Comparison of ENCODE assay signal across 15 cellular contexts in genomic region chr6:44627879-44628271, GRCh38.
A peak's percentile ranks its signal among the peaks of the same experiment; 100 is the strongest.
DNase-seq lines count a peak whose midpoint lies in the region; TF ChIP-seq lines count a peak whose summit lies in the region.
"Had no signal": no experiment of that assay in that cellular context is flagged by ENCODE, and none has a peak within 500 bp of the region (broad histone marks: within the 10 kb centered on the region; RNA-seq: fewer than 3 reads in every experiment).

No MANE protein-coding gene starts in this region.

- H2BK12ac ChIP-seq in H9 (ENCODE audit: insufficient read length, low read depth, low read length) = no peak overlapping the region
- no peak overlapping the region for H2BK12ac ChIP-seq in trophoblast cell (ENCODE audit: low read length)

- H2BK120ac ChIP-seq in H9 (ENCODE audit: low read depth, low read length, poor library complexity, severe bottlenecking) (no peak overlapping the region), trophoblast cell (ENCODE audit: insufficient read depth, low read length, poor library complexity) (peak overlapping the region; percentile 11)

- no peak overlapping the region for H2BK5ac ChIP-seq in H9 (ENCODE audit: insufficient read length, low read length)
- no peak overlapping the region for H2BK5ac ChIP-seq in trophoblast cell (ENCODE audit: low read depth, low read length, poor library complexity)

- no peak overlapping the region for H3K9ac ChIP-seq in BLaER1 treated with 17β-estradiol and CSF1 and Interleukin-3, amounts not matched to agents 10 nM and 100 nM
- no peak overlapping the region for H3K9ac ChIP-seq in H9 (ENCODE audit: extremely low read depth, insufficient read length, low read length)
- H3K9ac ChIP-seq in trophoblast cell (ENCODE audit: low read length) = no peak overlapping the region

- H3K18ac ChIP-seq in H9 (ENCODE audit: insufficient read length, low read depth, low read length) (no peak overlapping the region), trophoblast cell (ENCODE audit: low read length) (no peak overlapping the region)

- H3K23ac ChIP-seq in H9 (ENCODE audit: insufficient read length, low read depth, low read length) (no peak overlapping the region), trophoblast cell (ENCODE audit: low read length) (no peak overlapping the region)

- no peaks in the 10 kb centered on the region for H3K36me3 ChIP-seq in BLaER1 treated with 17β-estradiol and CSF1 and Interleukin-3, amounts not matched to agents 10 nM and 100 nM
- H3K36me3 ChIP-seq in trophoblast cell (ENCODE audit: control insufficient read depth in 1 of 2, insufficient read depth in 2 of 2, low read length in 2 of 2) = no peaks in the 10 kb centered on the region
- H3K36me3 ChIP-seq: HAP-1 had no signal

- no peak overlapping the region for H3K4ac ChIP-seq in H9 (ENCODE audit: low read depth, low read length)
- no peak overlapping the region for H3K4ac ChIP-seq in trophoblast cell (ENCODE audit: low read depth, low read length)

- no peaks in the 10 kb centered on the region for H3K36me3 Mint-ChIP-seq in H9 (ENCODE audit: insufficient read depth in 1 of 3, low read depth in 3 of 3)
- H3K36me3 Mint-ChIP-seq in dendritic cell treated with granulocyte-macrophage colony-stimulating factor and Interleukin-4, amounts not matched to agents 40 ng/mL and 50 ng/mL, for 4 days (ENCODE audit: low read depth) = no peaks in the 10 kb centered on the region
- H3K36me3 Mint-ChIP-seq: CD8-positive, alpha-beta memory T cell had no signal

- H4K91ac ChIP-seq in H9 (ENCODE audit: insufficient read length, low read depth, low read length) = no peak overlapping the region
- H4K91ac ChIP-seq in trophoblast cell (ENCODE audit: low read depth, low read length) = peak overlapping the region; percentile 48

- H4K20me1 ChIP-seq in BLaER1 treated with 17β-estradiol and CSF1 and Interleukin-3, amounts not matched to agents 10 nM and 100 nM = no peaks in the 10 kb centered on the region; a peak in 2 of 22 replicates
- H4K20me1 ChIP-seq in H9 (ENCODE audit: control insufficient read depth, insufficient read depth, insufficient read length) = no peaks in the 10 kb centered on the region

- H3K9me3 Mint-ChIP-seq in H9 = peaks cover 0 to 3% of the 10 kb centered on the region in 2 experiments; a peak in 1 of 5 replicates
- no peaks in the 10 kb centered on the region for H3K9me3 Mint-ChIP-seq in dendritic cell treated with granulocyte-macrophage colony-stimulating factor and Interleukin-4, amounts not matched to agents 40 ng/mL and 50 ng/mL, for 4 days
- H3K9me3 Mint-ChIP-seq: CD8-positive, alpha-beta memory T cell had no signal

- H3K9me3 ChIP-seq in BLaER1 treated with 17β-estradiol and CSF1 and Interleukin-3, amounts not matched to agents 10 nM and 100 nM (replicated peaks in 1 of 11) = no peaks in the 10 kb centered on the region
- H3K9me3 ChIP-seq in H9 (ENCODE audit: control insufficient read depth, low read depth, low read length) (no peaks in the 10 kb centered on the region), trophoblast cell (ENCODE audit: insufficient read depth, low read depth, low read length) (peaks cover 7% of the 10 kb centered on the region)
- H3K9me3 ChIP-seq: Caco-2, HAP-1 had no signal

- H3K27me3 Mint-ChIP-seq in H9 (ENCODE audit: low read depth) = peaks cover 9% of the 10 kb centered on the region
- H3K27me3 Mint-ChIP-seq in dendritic cell treated with granulocyte-macrophage colony-stimulating factor and Interleukin-4, amounts not matched to agents 40 ng/mL and 50 ng/mL, for 4 days = no peaks in the 10 kb centered on the region

- no CpG with 5 or more reads among the region's 7 CpGs for WGBS in H9 (ENCODE audit: extremely low coverage, insufficient read length, low lambda C conversion rate)
- WGBS in trophoblast cell (ENCODE audit: extremely low coverage, insufficient coverage, insufficient read length) = no CpG with 5 or more reads among the region's 7 CpGs

- no peaks in the 10 kb centered on the region for H3K23me2 ChIP-seq in H9 (ENCODE audit: insufficient read length, low read depth, low read length, poor library complexity, severe bottlenecking)

- H3T11ph ChIP-seq in H9 (ENCODE audit: low read length) = no peak overlapping the region

- no peak overlapping the region for H2BK15ac ChIP-seq in H9 (ENCODE audit: low read depth, low read length)

- H3K56ac ChIP-seq in H9 (ENCODE audit: insufficient read length, low read depth, low read length) = no peak overlapping the region

- peak overlapping the region in 3 of 11 experiments; percentile 22 to 42 (median 41); a peak in 3 of 22 replicates for H3K27ac ChIP-seq in BLaER1 treated with 17β-estradiol and CSF1 and Interleukin-3, amounts not matched to agents 10 nM and 100 nM
- H3K27ac ChIP-seq in H9 (ENCODE audit: insufficient read length, low read depth, low read length) (no peak overlapping the region), trophoblast cell (ENCODE audit: low read depth, low read length) (peak overlapping the region; percentile 18)
- H3K27ac ChIP-seq: C4-2B had no signal

- peaks cover 38 to 75% (median 68%) of the 10 kb centered on the region in 10 experiments for H3K4me1 ChIP-seq in BLaER1 treated with 17β-estradiol and CSF1 and Interleukin-3, amounts not matched to agents 10 nM and 100 nM
- H3K4me1 ChIP-seq in H9 (ENCODE audit: insufficient read depth, low read length) (peaks cover 24% of the 10 kb centered on the region; the same call in 1 of the 2 replicates), trophoblast cell (ENCODE audit: control insufficient read depth in 1 of 2, insufficient read depth in 2 of 2, low read length in 2 of 2) (peaks cover 33 to 39% of the 10 kb centered on the region in 2 experiments)
- H3K4me1 ChIP-seq: Caco-2, HAP-1 had no signal

- H3K4me3 Mint-ChIP-seq in H9 = no peak overlapping the region
- H3K4me3 Mint-ChIP-seq in dendritic cell treated with granulocyte-macrophage colony-stimulating factor and Interleukin-4, amounts not matched to agents 40 ng/mL and 50 ng/mL, for 4 days = no peak overlapping the region
- H3K4me3 Mint-ChIP-seq: CD8-positive, alpha-beta memory T cell had no signal

- TF ChIP-seq CTCF in H9 (conservative IDR thresholded peaks at IDR 0.05) = 0 out of 3 replicates have a peak, but pooled peaks have one; percentile 3

- peaks cover 0 to 24% (median 0%) of the 10 kb centered on the region in 11 experiments; a peak in 6 of 22 replicates for H3K27me3 ChIP-seq in BLaER1 treated with 17β-estradiol and CSF1 and Interleukin-3, amounts not matched to agents 10 nM and 100 nM
- H3K27me3 ChIP-seq in H9 (ENCODE audit: insufficient read depth, low read length) (no peaks in the 10 kb centered on the region; the same call in 1 of the 2 replicates), trophoblast cell (ENCODE audit: insufficient read depth, low read length) (no peaks in the 10 kb centered on the region)

- H4K12ac ChIP-seq in trophoblast cell (ENCODE audit: low read depth, low read length) = no peak overlapping the region

- H3K4me1 Mint-ChIP-seq in H9 = peaks cover 60% of the 10 kb centered on the region in 2 experiments
- peaks cover 77% of the 10 kb centered on the region for H3K4me1 Mint-ChIP-seq in dendritic cell treated with granulocyte-macrophage colony-stimulating factor and Interleukin-4, amounts not matched to agents 40 ng/mL and 50 ng/mL, for 4 days (ENCODE audit: low read depth)

- no peak overlapping the region for H3K4me3 ChIP-seq in BLaER1 treated with 17β-estradiol and CSF1 and Interleukin-3, amounts not matched to agents 10 nM and 100 nM
- no peak overlapping the region for H3K4me3 ChIP-seq in trophoblast cell (ENCODE audit: low read depth, low read length)
- H3K4me3 ChIP-seq: HAP-1 had no signal

- H2BK20ac ChIP-seq in H9 (ENCODE audit: low read depth, low read length, poor library complexity, severe bottlenecking) = no peak overlapping the region

- H2AK5ac ChIP-seq in H9 (ENCODE audit: insufficient read length, low read length) = no peak overlapping the region
- H2AK5ac ChIP-seq in trophoblast cell (ENCODE audit: low read length) = no peak overlapping the region

- H3K4me2 ChIP-seq in BLaER1 treated with 17β-estradiol and CSF1 and Interleukin-3, amounts not matched to agents 10 nM and 100 nM = peak overlapping the region; percentile 65 to 87 (median 76)
- no peak overlapping the region for H3K4me2 ChIP-seq in H9 (ENCODE audit: insufficient read depth, insufficient read length, low read length)
- no peak overlapping the region for H3K4me2 ChIP-seq in trophoblast cell (ENCODE audit: low read length)

- H4K5ac ChIP-seq in H9 (ENCODE audit: insufficient read length, low read depth, low read length) = no peak overlapping the region

- no peak overlapping the region; a peak in 1 of 7 replicates for H3K27ac Mint-ChIP-seq in H9
- peak overlapping the region; percentile 82 for H3K27ac Mint-ChIP-seq in dendritic cell treated with granulocyte-macrophage colony-stimulating factor and Interleukin-4, amounts not matched to agents 40 ng/mL and 50 ng/mL, for 4 days
- H3K27ac Mint-ChIP-seq: CD8-positive, alpha-beta memory T cell had no signal

- H2AFZ ChIP-seq in H9 (ENCODE audit: low read length) (no peak overlapping the region), trophoblast cell (ENCODE audit: insufficient read depth, low read length, poor library complexity) (no peak overlapping the region)

- H3K79me2 ChIP-seq in H9 (ENCODE audit: insufficient read depth, low read length) (no peaks in the 10 kb centered on the region; the same call in 1 of the 2 replicates), trophoblast cell (ENCODE audit: control insufficient read depth, insufficient read depth, low read length, poor library complexity) (no peaks in the 10 kb centered on the region)

- intact Hi-C loops in dendritic cell treated with granulocyte-macrophage colony-stimulating factor and Interleukin-4, amounts not matched to agents 40 ng/mL and 50 ng/mL, for 4 days (cut with micrococcal nuclease) = no loop called here

- H3K14ac ChIP-seq in H9 (ENCODE audit: insufficient read depth, low read length) (no peak overlapping the region), trophoblast cell (ENCODE audit: low read length) (no peak overlapping the region)

- H4K8ac ChIP-seq in H9 (replicated peaks; ENCODE audit: insufficient read length, low read depth, low read length) = no peak overlapping the region
- no peak overlapping the region for H4K8ac ChIP-seq in trophoblast cell (ENCODE audit: low read depth, low read length)

- no peak for DNase-seq in H9
- DNase-seq in trophoblast cell = no peak
- DNase-seq in activated CD8-positive, alpha-beta memory T cell treated with anti-CD3 and anti-CD28 coated beads, Interleukin-2, amount 50 U/mL, for 48 hours = no peak
- no peak for DNase-seq in foreskin melanocyte
- DNase-seq in NCI-H2107 (lab: John Stamatoyannopoulos, UW) = no peak
- DNase-seq: ACHN; Caco-2; CD8-positive, alpha-beta memory T cell; DND-41; GDM1; GOT3 had no signal

- H3K79me1 ChIP-seq in H9 (ENCODE audit: insufficient read depth, low read depth, low read length, poor library complexity, severe bottlenecking) (no peaks in the 10 kb centered on the region), trophoblast cell (ENCODE audit: low read length) (peaks cover 22% of the 10 kb centered on the region)

Comparison
In these comparisons a context has a peak if more than half of its experiments do, and no peak if none do; other contexts are left out.
1. H3K4me2 ChIP-seq: peak in BLaER1 treated with 17β-estradiol and CSF1 and Interleukin-3, amounts not matched to agents 10 nM and 100 nM (11 of 11); none in H9 (single experiment) and trophoblast cell (single experiment).